26 cellular contexts compared by ENCODE assay signal in genomic region chr10:77318739-77319138, GRCh38.
"Had no signal": no experiment of that assay in that cellular context is flagged by ENCODE, and none has a peak within 500 bp of the region (broad histone marks: within the 10 kb centered on the region; RNA-seq: fewer than 3 reads in every experiment).

No MANE protein-coding gene starts in this region.

- H3K9ac ChIP-seq: parathyroid adenoma had no signal

- H3K27ac ChIP-seq: epithelial cell of prostate, esophagus squamous epithelium, left ventricle myocardium inferior, parathyroid adenoma, thoracic aorta, upper lobe of right lung had no signal

- H3K79me2 ChIP-seq: parathyroid adenoma had no signal

- H3K4me1 ChIP-seq: esophagus squamous epithelium, left ventricle myocardium inferior, parathyroid adenoma, upper lobe of right lung had no signal

- DNase-seq: activated CD4-positive, alpha-beta T cell treated with anti-CD3 and anti-CD28 coated beads for 1 hour; activated CD4-positive, alpha-beta T cell treated with anti-CD3 and anti-CD28 coated beads, Interleukin-2, amount 10 ng/mL, durations not matched to agents 7 days and 5 days; activated CD8-positive, alpha-beta T cell treated with anti-CD3 and anti-CD28 coated beads for 36 hours; activated gamma-delta T cell treated with Interleukin-2 at 50 U/mL for 16 hours; activated naive CD4-positive, alpha-beta T cell treated with anti-CD3 and anti-CD28 coated beads, Interleukin-2, amount 50 U/mL, for 16 hours; activated T-cell treated with anti-CD3 and anti-CD28 coated beads, Interleukin-2, amount 50 U/mL, for 4 hours; amniotic stem cell; dermis blood vessel endothelial cell; effector CD4-positive, alpha-beta T cell; esophagus squamous epithelium; glutamatergic neuron; left ventricle myocardium inferior; naive thymus-derived CD8-positive, alpha-beta T cell; right cardiac atrium; stimulated activated CD4-positive, alpha-beta T cell treated with anti-CD3 and anti-CD28 coated beads, Interleukin-2, amount 100 ng/mL, for 48 hours; T-helper 17 cell; T1000; upper lobe of right lung had no signal

- FAIRE-seq: colon, endometrium, frontal cortex, islet of Langerhans had no signal

- H3K9me3 ChIP-seq: esophagus squamous epithelium, left ventricle myocardium inferior, thoracic aorta, upper lobe of right lung had no signal

- H3K4me3 ChIP-seq: esophagus squamous epithelium, left ventricle myocardium inferior, thoracic aorta, upper lobe of right lung had no signal

- H3K27me3 ChIP-seq: upper lobe of right lung had no signal

- H2AFZ ChIP-seq: parathyroid adenoma had no signal

- H3K36me3 ChIP-seq: esophagus squamous epithelium, left ventricle myocardium inferior, thoracic aorta, upper lobe of right lung had no signal

- ATAC-seq: activated CD8-positive, alpha-beta T cell treated with anti-CD3 and anti-CD28 coated beads for 36 hours; activated T-cell treated with anti-CD3 and anti-CD28 coated beads, Interleukin-2, amount 50 U/mL, for 4 hours; activated T-helper 17 cell treated with anti-CD3 and anti-CD28 coated beads, Interleukin-2, amount 50 U/mL, for 72 hours; naive thymus-derived CD8-positive, alpha-beta T cell; right cardiac atrium; T-helper 17 cell; upper lobe of right lung had no signal
